In genomic region chr22:45552580-45553332, GRCh38 we compare ENCODE assay signal across 9 cellular contexts. TPM values are rescaled to one million over a fixed set of nuclear protein-coding genes. Genes with fewer than 3 reads are reported as not detected.
A peak's percentile ranks its signal among the peaks of the same experiment; 100 is the strongest.
DNase-seq lines count a peak whose midpoint lies in the region; ATAC-seq, FAIRE-seq and TF ChIP-seq lines count a peak whose summit lies in the region.
"Had no signal": no experiment of that assay in that cellular context is flagged by ENCODE, and none has a peak within 500 bp of the region (broad histone marks: within the 10 kb centered on the region; RNA-seq: fewer than 3 reads in every experiment).

No MANE protein-coding gene starts in this region.

- no peak overlapping the region for H2BK5ac ChIP-seq in H9 (ENCODE audit: insufficient read length, low read length)

- no peak overlapping the region for H2BK12ac ChIP-seq in H9 (ENCODE audit: insufficient read length, low read depth, low read length)

- H2BK15ac ChIP-seq in H9 (ENCODE audit: low read depth, low read length), result no peak overlapping the region

- no peaks in the 10 kb centered on the region for H3K4me1 ChIP-seq in H9 (ENCODE audit: insufficient read depth, low read length)
- H3K4me1 ChIP-seq in body of pancreas, result peaks cover 16% of the 10 kb centered on the region

- H4K91ac ChIP-seq in H9 (ENCODE audit: insufficient read length, low read depth, low read length), result no peak overlapping the region

- H3K27me3 ChIP-seq in H9 (ENCODE audit: insufficient read depth, low read length), result no peaks in the 10 kb centered on the region
- no peaks in the 10 kb centered on the region for H3K27me3 ChIP-seq in body of pancreas

- H3K27me3 Mint-ChIP-seq in H9 (ENCODE audit: low read depth), result no peaks in the 10 kb centered on the region; the same call in 1 of the 2 replicates

- H3K36me3 Mint-ChIP-seq in H9 (ENCODE audit: insufficient read depth in 1 of 3, low read depth in 3 of 3), result peaks cover 50 to 74% (median 68%) of the 10 kb centered on the region in 3 experiments
- H3K36me3 Mint-ChIP-seq: IgD-negative memory B cell had no signal

- CTCF ChIA-PET in GM10248 (lab: Yijun Ruan, JAX), result interaction anchor here (0.6 to 1.5 kb wide), 3 partner anchors 13 to 454 kb away, joined by 3 read pairs; no protein-coding TSS in a partner anchor

- H3K18ac ChIP-seq in H9 (ENCODE audit: insufficient read length, low read depth, low read length), result no peak overlapping the region

- no peaks in the 10 kb centered on the region for H3K79me1 ChIP-seq in H9 (ENCODE audit: insufficient read depth, low read depth, low read length, poor library complexity, severe bottlenecking)

- peaks cover 6 to 24% of the 10 kb centered on the region in 2 experiments for H3K4me1 Mint-ChIP-seq in H9
- H3K4me1 Mint-ChIP-seq: IgD-negative memory B cell had no signal

- no CpG with 5 or more reads among the region's 30 CpGs for WGBS in H9 (ENCODE audit: extremely low coverage, insufficient read length, low lambda C conversion rate)
- 62 to 70% methylated on average over 15 to 27 of the region's 30 CpGs for WGBS in body of pancreas, 2 donors

- H3K4me3 ChIP-seq in body of pancreas, result no peak overlapping the region

- no peaks in the 10 kb centered on the region for H3K23me2 ChIP-seq in H9 (ENCODE audit: insufficient read length, low read depth, low read length, poor library complexity, severe bottlenecking)

- H3K4me3 Mint-ChIP-seq in H9, result no peak overlapping the region
- H3K4me3 Mint-ChIP-seq: IgD-negative memory B cell had no signal

- peak overlapping the region in 2 of 3 experiments; percentile 44 to 64; a peak in 1 of 7 replicates for H3K27ac Mint-ChIP-seq in H9

- no peak overlapping the region for H2AFZ ChIP-seq in H9 (ENCODE audit: low read length)

- no peak overlapping the region for H3K56ac ChIP-seq in H9 (ENCODE audit: insufficient read length, low read depth, low read length)

- DNase-seq in H9, result peak; percentile 42
- peak; percentile 36 to 66 (median 39) for DNase-seq in body of pancreas
- DNase-seq in iPS-NIHi11 (ENCODE audit: low spot score), result peak; percentile 50
- DNase-seq in smooth muscle cell of the brain vasculature (ENCODE audit: low read depth, low spot score), result peak; percentile 68
- no peak for DNase-seq in GM10248 (ENCODE audit: extremely low spot score)
- DNase-seq in stimulated activated CD4-positive, alpha-beta T cell treated with anti-CD3 and anti-CD28 coated beads, Interleukin-4, amount 100 ng/mL, for 24 hours, result no peak
- no peak for DNase-seq in NCI-H510A (lab: John Stamatoyannopoulos, UW)
- no peak for DNase-seq in HTR-8/SVneo (ENCODE audit: insufficient read length, low spot score)

- no peaks in the 10 kb centered on the region for H3K79me2 ChIP-seq in H9 (ENCODE audit: insufficient read depth, low read length)

- no peak overlapping the region for H3K14ac ChIP-seq in H9 (ENCODE audit: insufficient read depth, low read length)

- no peak for TF ChIP-seq POLR2A in body of pancreas (IDR thresholded peaks at IDR 0.05)

- H4K20me1 ChIP-seq in H9 (ENCODE audit: control insufficient read depth, insufficient read depth, insufficient read length), result no peaks in the 10 kb centered on the region

- H3T11ph ChIP-seq in H9 (ENCODE audit: low read length), result no peak overlapping the region

- H3K4ac ChIP-seq in H9 (ENCODE audit: low read depth, low read length), result no peak overlapping the region

- H4K5ac ChIP-seq in H9 (ENCODE audit: insufficient read length, low read depth, low read length), result no peak overlapping the region

- peak; percentile 31 for ATAC-seq in body of pancreas

- no peak overlapping the region for H3K4me2 ChIP-seq in H9 (ENCODE audit: insufficient read depth, insufficient read length, low read length)

- H4K8ac ChIP-seq in H9 (replicated peaks; ENCODE audit: insufficient read length, low read depth, low read length), result no peak overlapping the region

- peak; percentile 45 for TF ChIP-seq CTCF in H9 (conservative IDR thresholded peaks at IDR 0.05)
- no peak for TF ChIP-seq CTCF in body of pancreas (IDR thresholded peaks at IDR 0.05)
- no peak for TF ChIP-seq CTCF in GM10248 (IDR thresholded peaks at IDR 0.05; ENCODE audit: control extremely low read depth, extremely low read depth, low read depth, missing control alignments)

- H3K36me3 ChIP-seq in body of pancreas (replicated peaks in 1 of 2; ENCODE audit: insufficient read depth in 1 of 2, low read depth in 2 of 2), result no peaks in the 10 kb centered on the region

- no peak overlapping the region for H2BK20ac ChIP-seq in H9 (ENCODE audit: low read depth, low read length, poor library complexity, severe bottlenecking)

- FAIRE-seq in HTR-8/SVneo (lab: Jason Lieb, UNC), result no peak

- no peak overlapping the region for H3K9ac ChIP-seq in H9 (ENCODE audit: extremely low read depth, insufficient read length, low read length)

- POLR2A ChIA-PET in GM10248 (lab: Yijun Ruan, JAX), result no interaction called here

- peaks cover 0 to 3% of the 10 kb centered on the region in 2 experiments; a peak in 1 of 5 replicates for H3K9me3 Mint-ChIP-seq in H9
- H3K9me3 Mint-ChIP-seq: IgD-negative memory B cell had no signal

- H3K9me3 ChIP-seq in H9 (ENCODE audit: control insufficient read depth, low read depth, low read length) (no peaks in the 10 kb centered on the region), body of pancreas (no peaks in the 10 kb centered on the region)

- H2AK5ac ChIP-seq in H9 (ENCODE audit: insufficient read length, low read length), result no peak overlapping the region

- H2BK120ac ChIP-seq in H9 (ENCODE audit: low read depth, low read length, poor library complexity, severe bottlenecking), result no peak overlapping the region

- intact Hi-C loops in body of pancreas (cut with DNase I), result loop anchor here (10.0 kb wide), 1 partner anchor 278 kb away; no protein-coding TSS in a partner anchor

- no peak overlapping the region for H3K27ac ChIP-seq in H9 (ENCODE audit: insufficient read length, low read depth, low read length)
- peak overlapping the region; percentile 7 to 39 (median 24) for H3K27ac ChIP-seq in body of pancreas

- no peak overlapping the region for H3K23ac ChIP-seq in H9 (ENCODE audit: insufficient read length, low read depth, low read length)

RNA-seq across cellular contexts. Expression of gene FBLN1, which starts 50.1 kb away (rescaled TPM):
- total RNA-seq in H9 (2021) (137 and 140 TPM in 2 replicates), body of pancreas (100 to 1,000 TPM in 1 of 2 donors, 10 to 100 TPM in 1; 97.0 to 119 TPM)

Comparison
In these comparisons a context has a peak if more than half of its experiments do, and no peak if none do; other contexts are left out.
1. DNase-seq: peak in H9 (single experiment), body of pancreas (4 of 4), iPS-NIHi11 (single experiment) and smooth muscle cell of the brain vasculature (single experiment); none in GM10248 (single experiment), stimulated activated CD4-positive, alpha-beta T cell treated with anti-CD3 and anti-CD28 coated beads, Interleukin-4, amount 100 ng/mL, for 24 hours (single experiment), NCI-H510A (single experiment) and HTR-8/SVneo (single experiment).